In the genomic region with DNA sequence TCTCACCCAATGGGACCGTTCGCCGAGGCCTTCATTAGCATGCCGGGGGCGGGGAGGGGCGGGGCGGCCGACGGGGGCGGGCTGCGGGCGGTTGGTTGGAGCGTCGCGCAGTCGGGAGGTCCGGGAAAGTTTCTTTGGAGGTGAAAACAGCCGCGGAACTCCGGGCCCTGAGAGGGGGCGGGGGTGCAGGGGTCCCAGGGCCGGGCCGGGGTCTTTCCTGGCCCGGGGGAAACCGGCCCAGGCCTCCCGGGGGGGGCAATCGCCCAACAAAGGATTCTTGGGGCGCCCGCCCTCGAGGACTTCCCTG, we compare ENCODE assay signal across 8 cellular contexts. TPM values are rescaled to one million over a fixed set of nuclear protein-coding genes. Genes with fewer than 3 reads are reported as not detected.
DNase-seq lines count a peak whose midpoint lies in the region; ATAC-seq and TF ChIP-seq lines count a peak whose summit lies in the region.

Gene HMG20B (plus strand): TSS at position 90 of the 307 bp plus-strand sequence. CDS start 366 bp downstream, outside the sequence.

- WGBS in endodermal cell (ENCODE audit: insufficient coverage in 1 of 2, insufficient read length in 1 of 2), 2 experiments = 0% methylated on average over 30 of the region's 30 CpGs; no CpG with 5 or more reads in 1 of the 2 experiments

- no peaks in the 10 kb centered on the region for H3K9me3 ChIP-seq in CD4-positive, alpha-beta T cell (ENCODE audit: control insufficient read depth, low read length)
- H3K9me3 ChIP-seq in NT2/D1 (ENCODE audit: insufficient read depth, low read length) (no peaks in the 10 kb centered on the region), endodermal cell (ENCODE audit: control insufficient read depth, low read length) (no peaks in the 10 kb centered on the region)
- no peaks in the 10 kb centered on the region for H3K9me3 ChIP-seq in naive thymus-derived CD4-positive, alpha-beta T cell (ENCODE audit: control insufficient read depth in 2 of 3, low read length in 3 of 3)

- H3K4me3 ChIP-seq in NT2/D1 (ENCODE audit: insufficient read length, low read depth) (peak within 1 kb of the TSS; percentile 95), endodermal cell (ENCODE audit: low read length) (peak within 1 kb of the TSS; percentile 85)
- H3K4me3 ChIP-seq in naive thymus-derived CD4-positive, alpha-beta T cell (ENCODE audit: low read length) = peak within 1 kb of the TSS; percentile 75

- no peaks in the 10 kb centered on the region for H3K27me3 ChIP-seq in CD4-positive, alpha-beta T cell (ENCODE audit: control insufficient read depth, insufficient read depth, low read length)
- H3K27me3 ChIP-seq in NT2/D1 (ENCODE audit: insufficient read depth, insufficient read length) (no peaks in the 10 kb centered on the region), endodermal cell (ENCODE audit: control insufficient read depth, insufficient read depth, low read length, poor library complexity, severe bottlenecking) (peaks cover 8% of the 10 kb centered on the region)
- no peaks in the 10 kb centered on the region for H3K27me3 ChIP-seq in naive thymus-derived CD4-positive, alpha-beta T cell (ENCODE audit: control insufficient read depth in 2 of 2, insufficient read depth in 2 of 2, low read length in 2 of 2)

- peaks cover 17% of the 10 kb centered on the region for H3K4me1 ChIP-seq in NT2/D1 (ENCODE audit: insufficient read depth, insufficient read length)
- no peaks in the 10 kb centered on the region for H3K4me1 ChIP-seq in endodermal cell (ENCODE audit: control insufficient read depth, insufficient read depth, low read length)
- peaks cover 12 to 13% of the 10 kb centered on the region in 2 donors for H3K4me1 ChIP-seq in naive thymus-derived CD4-positive, alpha-beta T cell (ENCODE audit: control insufficient read depth in 2 of 2, insufficient read depth in 2 of 2, low read length in 2 of 2)

- POLR2A ChIA-PET in CD4-positive, alpha-beta T cell (lab: Charles Lee) = interaction anchor here (1.4 kb wide), 2 partner anchors 28 to 190 kb away, joined by 3 to 4 read pairs; partner anchors contain the start of gene MRPL54
- POLR2A ChIA-PET in naive thymus-derived CD4-positive, alpha-beta T cell (lab: Charles Lee) = interaction anchor here (1.4 kb wide), 1 partner anchor 190 kb away, joined by 3 read pairs; the partner anchor contains the start of gene MRPL54

- CTCF ChIA-PET in CD4-positive, alpha-beta T cell (lab: Charles Lee) = no interaction called here
- CTCF ChIA-PET in naive thymus-derived CD4-positive, alpha-beta T cell (lab: Charles Lee) = no interaction called here

- H3K36me3 ChIP-seq in NT2/D1 (ENCODE audit: insufficient read depth, insufficient read length, low read length) (peaks cover 24% of the 10 kb centered on the region), endodermal cell (ENCODE audit: control insufficient read depth, insufficient read depth, low read length) (peaks cover 8% of the 10 kb centered on the region)
- peaks cover 0 to 12% (median 4%) of the 10 kb centered on the region in 3 experiments for H3K36me3 ChIP-seq in naive thymus-derived CD4-positive, alpha-beta T cell (ENCODE audit: control insufficient read depth in 2 of 3, insufficient read depth in 3 of 3, low read length in 3 of 3)

- peak within 1 kb of the TSS; percentile 95 for H3K9ac ChIP-seq in NT2/D1 (ENCODE audit: insufficient read length, low read depth)
- H3K9ac ChIP-seq in endodermal cell (ENCODE audit: extremely low read depth, low read length, poor library complexity, severe bottlenecking) = peak within 1 kb of the TSS; percentile 71

- H3K36me3 Mint-ChIP-seq in CD4-positive, alpha-beta T cell (ENCODE audit: low read depth) = peaks cover 12% of the 10 kb centered on the region
- H3K36me3 Mint-ChIP-seq in endodermal cell (ENCODE audit: low read depth) = peaks cover 12% of the 10 kb centered on the region
- H3K36me3 Mint-ChIP-seq in naive thymus-derived CD4-positive, alpha-beta T cell = peaks cover 0 to 8% (median 6%) of the 10 kb centered on the region in 5 donors

- H3K4me3 Mint-ChIP-seq in CD4-positive, alpha-beta T cell = peak within 1 kb of the TSS; percentile 86
- peak within 1 kb of the TSS; percentile 69 for H3K4me3 Mint-ChIP-seq in endodermal cell
- H3K4me3 Mint-ChIP-seq in naive thymus-derived CD4-positive, alpha-beta T cell = peak within 1 kb of the TSS; percentile 72 to 91 (median 82)

- peak; percentile 2 for ATAC-seq in CD4-positive, alpha-beta T cell (ENCODE audit: poor library complexity)
- peak; percentile 0 for ATAC-seq in naive thymus-derived CD4-positive, alpha-beta T cell
- no peak for ATAC-seq in HG03095 (IDR thresholded peaks at IDR 0.05; ENCODE audit: unreplicated experiment)
- ATAC-seq in HG03439 (IDR thresholded peaks at IDR 0.05; ENCODE audit: unreplicated experiment) = no peak
- no peak for ATAC-seq in HG03342 (IDR thresholded peaks at IDR 0.05; ENCODE audit: unreplicated experiment)

- H3K27me3 Mint-ChIP-seq in CD4-positive, alpha-beta T cell = no peaks in the 10 kb centered on the region
- peaks cover under 1% of the 10 kb centered on the region for H3K27me3 Mint-ChIP-seq in endodermal cell (ENCODE audit: insufficient read depth)
- H3K27me3 Mint-ChIP-seq in naive thymus-derived CD4-positive, alpha-beta T cell = no peaks in the 10 kb centered on the region

- no peaks in the 10 kb centered on the region for H3K9me3 Mint-ChIP-seq in CD4-positive, alpha-beta T cell
- no peaks in the 10 kb centered on the region for H3K9me3 Mint-ChIP-seq in endodermal cell
- H3K9me3 Mint-ChIP-seq in naive thymus-derived CD4-positive, alpha-beta T cell = no peaks in the 10 kb centered on the region

- DNase-seq in CD4-positive, alpha-beta T cell = no peak
- DNase-seq in NT2/D1 (ENCODE audit: low read depth, low spot score) (no peak), endodermal cell (no peak)
- DNase-seq in naive thymus-derived CD4-positive, alpha-beta T cell = no peak
- DNase-seq in activated CD4-positive, alpha-beta T cell treated with anti-CD3 and anti-CD28 coated beads, Interleukin-2, amount 50 U/mL, for 4 hours = no peak

- H3K27ac Mint-ChIP-seq in CD4-positive, alpha-beta T cell = peak within 1 kb of the TSS; percentile 31
- no peak within 1 kb of the TSS for H3K27ac Mint-ChIP-seq in endodermal cell
- peak within 1 kb of the TSS in 8 of 9 donors; percentile 46 to 84 (median 73) for H3K27ac Mint-ChIP-seq in naive thymus-derived CD4-positive, alpha-beta T cell

- no peak for TF ChIP-seq CTCF in CD4-positive, alpha-beta T cell (IDR thresholded peaks at IDR 0.05)
- no peak for TF ChIP-seq CTCF in endodermal cell (conservative IDR thresholded peaks at IDR 0.05)

- H3K4me1 Mint-ChIP-seq in CD4-positive, alpha-beta T cell (ENCODE audit: low read depth) = peaks cover 16% of the 10 kb centered on the region
- peaks cover 10% of the 10 kb centered on the region for H3K4me1 Mint-ChIP-seq in endodermal cell
- peaks cover 11 to 29% (median 14%) of the 10 kb centered on the region in 7 donors for H3K4me1 Mint-ChIP-seq in naive thymus-derived CD4-positive, alpha-beta T cell

- intact Hi-C loops in CD4-positive, alpha-beta T cell (cut with DNase I, micrococcal nuclease) = loop anchor here (1.0 to 5.0 kb wide), 6 partner anchors 15 to 136 kb away; partner anchors contain the start of genes CACTIN (in 1 of the 2), FZR1 (in 1 of the 2) and MFSD12 (in 1 of the 2)
- intact Hi-C loops in naive thymus-derived CD4-positive, alpha-beta T cell (cut with micrococcal nuclease) = loop anchor here (1.0 to 5.0 kb wide), 6 partner anchors 13 to 190 kb away; partner anchors contain the start of genes FZR1 (in 2 of the 2), MFSD12 (in 2 of the 2), MRPL54 (in 2 of the 2) and TBXA2R (in 1 of the 2)

- H3K27ac ChIP-seq in CD4-positive, alpha-beta T cell (ENCODE audit: low read depth, low read length) = peak within 1 kb of the TSS; percentile 61
- H3K27ac ChIP-seq in endodermal cell (ENCODE audit: low read depth, low read length) = peak within 1 kb of the TSS; percentile 60
- H3K27ac ChIP-seq in naive thymus-derived CD4-positive, alpha-beta T cell (ENCODE audit: low read depth, low read length) = peak within 1 kb of the TSS; percentile 74

RNA-seq across cellular contexts. Expression of gene HMG20B, which starts in this region (rescaled TPM):
- total RNA-seq in CD4-positive, alpha-beta T cell = 10 to 100 TPM; 34.3 to 36.6 TPM
- total RNA-seq in endodermal cell = 100 to 1,000 TPM in 1 of 2 donors, 10 to 100 TPM in 1; 80.7 to 102 TPM
- 80.6 TPM for polyA plus RNA-seq in endodermal cell (2013, experiment 1 of 2)
- 89.1 TPM for polyA plus RNA-seq in endodermal cell (2013, experiment 2 of 2)
- total RNA-seq in naive thymus-derived CD4-positive, alpha-beta T cell = 10 to 100 TPM; 37.9 to 63.7 (median 53.0) TPM
- polyA plus RNA-seq in naive thymus-derived CD4-positive, alpha-beta T cell = 10 to 100 TPM; 50.6 to 65.6 TPM

Comparison
In these comparisons a context has a peak if more than half of its experiments do, and no peak if none do; other contexts are left out.
1. ATAC-seq: peak in CD4-positive, alpha-beta T cell (single experiment) and naive thymus-derived CD4-positive, alpha-beta T cell (single experiment); none in HG03095 (single experiment), HG03439 (single experiment) and HG03342 (single experiment).
2. Peak in every context shown above with its lines, with median percentiles within 50 percentile points of each other: H3K27ac ChIP-seq, H3K4me3 Mint-ChIP-seq and H3K4me3 ChIP-seq.